1 cellular context compared by ENCODE assay signal in the genomic region with DNA sequence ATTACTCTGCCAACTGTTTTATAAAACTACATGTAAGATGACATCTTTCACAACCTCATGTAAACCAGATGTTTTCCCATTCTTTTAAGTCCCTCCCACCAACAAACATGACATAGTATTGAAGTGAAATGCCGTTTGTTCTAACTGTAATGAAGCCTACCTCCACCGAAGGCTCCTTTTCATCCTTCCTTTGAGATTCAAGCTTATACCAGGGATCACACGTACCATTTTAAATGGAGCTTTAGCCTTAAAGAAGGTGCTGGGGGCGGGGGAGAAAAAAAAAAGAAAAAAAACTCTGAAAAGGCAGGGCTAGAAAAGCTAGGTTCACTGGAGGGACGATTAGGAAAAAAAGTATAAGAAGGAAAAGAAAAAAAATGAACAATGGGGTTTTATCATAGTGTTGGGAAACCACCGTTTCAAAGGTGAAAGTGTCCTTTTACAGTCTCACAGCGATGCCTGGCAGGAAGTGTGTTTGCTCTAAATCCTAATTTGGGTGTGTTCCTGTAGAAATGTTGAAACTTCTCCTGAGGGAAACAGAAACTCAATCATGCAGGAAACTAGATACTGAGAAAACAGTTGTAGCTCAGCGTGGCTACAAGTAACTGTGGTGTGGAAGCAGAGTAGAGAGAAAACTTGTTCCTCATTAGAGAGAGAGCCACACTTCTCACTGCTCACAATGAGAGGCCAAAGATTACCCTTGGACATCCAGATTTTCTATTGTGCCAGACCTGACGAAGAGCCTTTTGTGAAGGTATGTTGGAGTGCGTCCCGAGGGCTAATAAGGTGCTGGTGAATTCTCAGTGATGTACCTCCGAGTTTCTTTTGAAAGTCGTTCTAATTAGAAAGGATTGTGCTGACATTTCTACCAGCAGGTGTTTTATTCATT.
A peak's percentile ranks its signal among the peaks of the same experiment; 100 is the strongest.
TF ChIP-seq lines count a peak whose summit lies in the region.

No MANE protein-coding gene starts in this region.

TF ChIP-seq in GM12878, 131 proteins besides CTCF, POLR2A, EP300 and RAD21 (continued from another document and continues in another):
- TF ChIP-seq POU2F2 (IDR thresholded peaks at IDR 0.05; ENCODE audit: borderline replicate concordance, low read depth, low read length) (peak; percentile 69; the same call in 1 of the 3 replicates), TARDBP (IDR thresholded peaks at IDR 0.05; ENCODE audit: borderline replicate concordance) (no peak), RELA (IDR thresholded peaks at IDR 0.05; ENCODE audit: borderline replicate concordance, partially characterized antibody) (peak; percentile 42), BCL11A (IDR thresholded peaks at IDR 0.05; ENCODE audit: low read depth, low read length) (no peak), BHLHE40 (IDR thresholded peaks at IDR 0.05; ENCODE audit: borderline replicate concordance in 1 of 2, low read depth in 2 of 2, low read length in 1 of 2) (no peak; a peak in 1 of 4 replicates), MTA2 (IDR thresholded peaks at IDR 0.05; ENCODE audit: low read depth) (peak; percentile 68), ZZZ3 (IDR thresholded peaks at IDR 0.05; ENCODE audit: control insufficient read depth, insufficient read length, low read depth) (no peak), IRF5 (IDR thresholded peaks at IDR 0.05; ENCODE audit: borderline replicate concordance) (no peak), IKZF2 (IDR thresholded peaks at IDR 0.05) (peak; percentile 91), MTA3 (IDR thresholded peaks at IDR 0.05; ENCODE audit: borderline replicate concordance, low read length) (peak; percentile 53; the same call in 1 of the 2 replicates), EGR1 (IDR thresholded peaks at IDR 0.05; ENCODE audit: borderline replicate concordance in 1 of 2, low read depth in 2 of 2, low read length in 2 of 2) (no peak), MEF2B (IDR thresholded peaks at IDR 0.05; ENCODE audit: partially characterized antibody, poor library complexity, severe bottlenecking) (peak; percentile 23), ZNF217 (IDR thresholded peaks at IDR 0.05) (0 out of 2 replicates have a peak, but pooled peaks have one; percentile 46), FOXK2 (IDR thresholded peaks at IDR 0.05) (no peak), SMARCA5 (IDR thresholded peaks at IDR 0.05) (peak; percentile 57; the same call in 1 of the 2 replicates), NFIC (IDR thresholded peaks at IDR 0.05; ENCODE audit: low read depth, low read length) (peak; percentile 67), BACH1 (IDR thresholded peaks at IDR 0.05; ENCODE audit: borderline replicate concordance) (no peak), ZNF622 (IDR thresholded peaks at IDR 0.05) (no peak), PKNOX1 (IDR thresholded peaks at IDR 0.05) (no peak), REST (IDR thresholded peaks at IDR 0.05; ENCODE audit: low read depth, low read length) (no peak), BCL3 (IDR thresholded peaks at IDR 0.05; ENCODE audit: borderline replicate concordance, insufficient read depth, low read depth, low read length, poor library complexity, severe bottlenecking) (peak; percentile 25), SUZ12 (IDR thresholded peaks at IDR 0.05; ENCODE audit: unreplicated experiment) (no peak), NKRF (conservative IDR thresholded peaks at IDR 0.05) (no peak), STAT3 (IDR thresholded peaks at IDR 0.05; ENCODE audit: low read depth, low read length) (peak; percentile 82; the same call in 1 of the 2 replicates), CBX5 (IDR thresholded peaks at IDR 0.05; ENCODE audit: low read depth) (0 out of 2 replicates have a peak, but pooled peaks have one; percentile 35), ZBTB4 (CRISPR knock-in tag; IDR thresholded peaks at IDR 0.05) (no peak), NFXL1 (IDR thresholded peaks at IDR 0.05; ENCODE audit: borderline replicate concordance) (no peak), CREB1 (IDR thresholded peaks at IDR 0.05; ENCODE audit: low read depth) (peak; percentile 44), KLF5 (IDR thresholded peaks at IDR 0.05; ENCODE audit: partially characterized antibody) (peak; percentile 69), ESRRA (IDR thresholded peaks at IDR 0.05; ENCODE audit: low read length) (no peak), TBL1XR1 (IDR thresholded peaks at IDR 0.05; ENCODE audit: low read depth, low read length) (peak; percentile 73; the same call in 1 of the 2 replicates), STAT1 (conservative IDR thresholded peaks at IDR 0.05) (no peak), SMAD5 (IDR thresholded peaks at IDR 0.05; ENCODE audit: low read depth) (peak; percentile 61; the same call in 1 of the 2 replicates), YY1 (IDR thresholded peaks at IDR 0.05; ENCODE audit: low read depth, low read length) (0 out of 2 replicates have a peak, but pooled peaks have one; percentile 48)
- TF ChIP-seq, protein P1, sequence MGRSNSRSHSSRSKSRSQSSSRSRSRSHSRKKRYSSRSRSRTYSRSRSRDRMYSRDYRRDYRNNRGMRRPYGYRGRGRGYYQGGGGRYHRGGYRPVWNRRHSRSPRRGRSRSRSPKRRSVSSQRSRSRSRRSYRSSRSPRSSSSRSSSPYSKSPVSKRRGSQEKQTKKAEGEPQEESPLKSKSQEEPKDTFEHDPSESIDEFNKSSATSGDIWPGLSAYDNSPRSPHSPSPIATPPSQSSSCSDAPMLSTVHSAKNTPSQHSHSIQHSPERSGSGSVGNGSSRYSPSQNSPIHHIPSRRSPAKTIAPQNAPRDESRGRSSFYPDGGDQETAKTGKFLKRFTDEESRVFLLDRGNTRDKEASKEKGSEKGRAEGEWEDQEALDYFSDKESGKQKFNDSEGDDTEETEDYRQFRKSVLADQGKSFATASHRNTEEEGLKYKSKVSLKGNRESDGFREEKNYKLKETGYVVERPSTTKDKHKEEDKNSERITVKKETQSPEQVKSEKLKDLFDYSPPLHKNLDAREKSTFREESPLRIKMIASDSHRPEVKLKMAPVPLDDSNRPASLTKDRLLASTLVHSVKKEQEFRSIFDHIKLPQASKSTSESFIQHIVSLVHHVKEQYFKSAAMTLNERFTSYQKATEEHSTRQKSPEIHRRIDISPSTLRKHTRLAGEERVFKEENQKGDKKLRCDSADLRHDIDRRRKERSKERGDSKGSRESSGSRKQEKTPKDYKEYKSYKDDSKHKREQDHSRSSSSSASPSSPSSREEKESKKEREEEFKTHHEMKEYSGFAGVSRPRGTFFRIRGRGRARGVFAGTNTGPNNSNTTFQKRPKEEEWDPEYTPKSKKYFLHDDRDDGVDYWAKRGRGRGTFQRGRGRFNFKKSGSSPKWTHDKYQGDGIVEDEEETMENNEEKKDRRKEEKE (IDR thresholded peaks at IDR 0.05), result no peak
- TF ChIP-seq, protein P2, sequence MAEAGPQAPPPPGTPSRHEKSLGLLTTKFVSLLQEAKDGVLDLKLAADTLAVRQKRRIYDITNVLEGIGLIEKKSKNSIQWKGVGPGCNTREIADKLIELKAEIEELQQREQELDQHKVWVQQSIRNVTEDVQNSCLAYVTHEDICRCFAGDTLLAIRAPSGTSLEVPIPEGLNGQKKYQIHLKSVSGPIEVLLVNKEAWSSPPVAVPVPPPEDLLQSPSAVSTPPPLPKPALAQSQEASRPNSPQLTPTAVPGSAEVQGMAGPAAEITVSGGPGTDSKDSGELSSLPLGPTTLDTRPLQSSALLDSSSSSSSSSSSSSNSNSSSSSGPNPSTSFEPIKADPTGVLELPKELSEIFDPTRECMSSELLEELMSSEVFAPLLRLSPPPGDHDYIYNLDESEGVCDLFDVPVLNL (IDR thresholded peaks at IDR 0.05; ENCODE audit: low read depth, low read length), result no peak
- TF ChIP-seq, protein P3, sequence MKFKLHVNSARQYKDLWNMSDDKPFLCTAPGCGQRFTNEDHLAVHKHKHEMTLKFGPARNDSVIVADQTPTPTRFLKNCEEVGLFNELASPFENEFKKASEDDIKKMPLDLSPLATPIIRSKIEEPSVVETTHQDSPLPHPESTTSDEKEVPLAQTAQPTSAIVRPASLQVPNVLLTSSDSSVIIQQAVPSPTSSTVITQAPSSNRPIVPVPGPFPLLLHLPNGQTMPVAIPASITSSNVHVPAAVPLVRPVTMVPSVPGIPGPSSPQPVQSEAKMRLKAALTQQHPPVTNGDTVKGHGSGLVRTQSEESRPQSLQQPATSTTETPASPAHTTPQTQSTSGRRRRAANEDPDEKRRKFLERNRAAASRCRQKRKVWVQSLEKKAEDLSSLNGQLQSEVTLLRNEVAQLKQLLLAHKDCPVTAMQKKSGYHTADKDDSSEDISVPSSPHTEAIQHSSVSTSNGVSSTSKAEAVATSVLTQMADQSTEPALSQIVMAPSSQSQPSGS (IDR thresholded peaks at IDR 0.05; ENCODE audit: low read length), result no peak; the same call in none of the 2 replicates
